Comparison of ENCODE assay signal across 8 cellular contexts in genomic region chr12:124457287-124458219, GRCh38.
DNase-seq lines count a peak whose midpoint lies in the region; ATAC-seq and TF ChIP-seq lines count a peak whose summit lies in the region.

No MANE protein-coding gene starts in this region.

- ATAC-seq in HG03066 (IDR thresholded peaks at IDR 0.05; ENCODE audit: low read depth, unreplicated experiment), result peak; percentile 32

- H3K9me3 Mint-ChIP-seq in endothelial cell (ENCODE audit: unreplicated experiment), result no peaks in the 10 kb centered on the region

- H3K27me3 ChIP-seq in GM06990 (replicated peaks; ENCODE audit: control insufficient read depth, insufficient read depth, low read length), result no peaks in the 10 kb centered on the region

- H3K27me3 Mint-ChIP-seq in endothelial cell (ENCODE audit: unreplicated experiment), result peaks cover 20% of the 10 kb centered on the region

- H3K27ac ChIP-seq in coronary artery (peak overlapping the region; percentile 82 to 95), temporal lobe (ENCODE audit: low read depth, low read length) (peak overlapping the region; percentile 81)

- H3K4me1 Mint-ChIP-seq in endothelial cell (ENCODE audit: unreplicated experiment), result peaks cover 9% of the 10 kb centered on the region

- TF ChIP-seq CTCF in GM06990 (IDR thresholded peaks at IDR 0.05; ENCODE audit: insufficient read depth, low read length, poor library complexity, severe bottlenecking) (no peak), coronary artery (IDR thresholded peaks at IDR 0.05) (no peak), endothelial cell (IDR thresholded peaks at IDR 0.05; ENCODE audit: unreplicated experiment) (no peak)

- H3K36me3 Mint-ChIP-seq in endothelial cell (ENCODE audit: low read depth, unreplicated experiment), result peaks cover 33% of the 10 kb centered on the region

- H3K27ac Mint-ChIP-seq in endothelial cell (ENCODE audit: unreplicated experiment), result no peak overlapping the region

- H3K36me3 ChIP-seq in GM06990 (ENCODE audit: control insufficient read depth, insufficient read depth, low read length), result peaks cover 30% of the 10 kb centered on the region

- peak overlapping the region; percentile 64 for H3K4me3 ChIP-seq in GM06990 (replicated peaks; ENCODE audit: low read depth, low read length)
- peak overlapping the region; percentile 67 for H3K4me3 ChIP-seq in coronary artery

- no peak overlapping the region for H3K4me3 Mint-ChIP-seq in endothelial cell (ENCODE audit: unreplicated experiment)

- DNase-seq in GM06990 (ENCODE audit: extremely low read depth, insufficient read length), result peak; percentile 78
- DNase-seq in activated CD4-positive, alpha-beta T cell treated with anti-CD3 and anti-CD28 coated beads for 1 hour, result peak; percentile 24
- peak; percentile 92 for DNase-seq in coronary artery (ENCODE audit: low spot score)
- DNase-seq in mucosa of gallbladder (ENCODE audit: low spot score), result peak; percentile 56
- no peak for DNase-seq in endothelial cell (ENCODE audit: low spot score)
- DNase-seq in NCI-H2171 treated with DMSO at 0.1 percent for 48 hours (lab: John Stamatoyannopoulos, UW), result no peak

Comparison
In these comparisons a context has a peak if more than half of its experiments do, and no peak if none do; other contexts are left out.
1. DNase-seq: peak in GM06990 (single experiment), activated CD4-positive, alpha-beta T cell treated with anti-CD3 and anti-CD28 coated beads for 1 hour (single experiment), coronary artery (single experiment) and mucosa of gallbladder (single experiment); none in endothelial cell (single experiment) and NCI-H2171 treated with DMSO at 0.1 percent for 48 hours (single experiment).